24 cellular contexts compared by ENCODE assay signal in genomic region chr9:105332471-105332870, GRCh38.
A peak's percentile ranks its signal among the peaks of the same experiment; 100 is the strongest.
DNase-seq lines count a peak whose midpoint lies in the region; ATAC-seq and TF ChIP-seq lines count a peak whose summit lies in the region.
"Had no signal": no experiment of that assay in that cellular context is flagged by ENCODE, and none has a peak within 500 bp of the region (broad histone marks: within the 10 kb centered on the region; RNA-seq: fewer than 3 reads in every experiment).

No MANE protein-coding gene starts in this region.

- peaks cover 34% of the 10 kb centered on the region for H3K4me1 Mint-ChIP-seq in nephron progenitor cell

- DNase-seq in AG20443 (ENCODE audit: low spot score) (peak; percentile 40), HT1080 (ENCODE audit: low read depth) (peak; percentile 11), brain microvascular endothelial cell (peak; percentile 40), hepatic stellate cell (ENCODE audit: low spot score) (peak; percentile 10), NCI-H345 (lab: John Stamatoyannopoulos, UW) (no peak), nephron progenitor cell (no peak), epidermal melanocyte (ENCODE audit: insufficient read length, low spot score) (no peak)
- DNase-seq: Calu3, foreskin melanocyte, hippocampal formation, Kasumi-1, left lung, NCI-H1092, NCI-H2029, NCI-H226, PC-9, T-cell, uterus had no signal

- no peak overlapping the region for H3K4me3 Mint-ChIP-seq in nephron progenitor cell
- H3K4me3 Mint-ChIP-seq: activated T-helper 17 cell treated with anti-CD3 and anti-CD28 coated beads, Interleukin-2, amount 50 U/mL, for 72 hours; natural killer cell treated with Interleukin-12 subunit alpha and Interleukin-12 subunit beta and Interleukin-15 and Interleukin-18, amount 100 ng/mL, for 72 hours; T-cell had no signal

- peaks cover 18% of the 10 kb centered on the region for H3K36me3 Mint-ChIP-seq in nephron progenitor cell (ENCODE audit: low read depth)
- H3K36me3 Mint-ChIP-seq: natural killer cell treated with Interleukin-12 subunit alpha and Interleukin-12 subunit beta and Interleukin-15 and Interleukin-18, amount 100 ng/mL, for 72 hours had no signal

- ATAC-seq in GM21390 (IDR thresholded peaks at IDR 0.05; ENCODE audit: unreplicated experiment), result no peak
- ATAC-seq: activated T-helper 17 cell treated with anti-CD3 and anti-CD28 coated beads, Interleukin-2, amount 50 U/mL, for 72 hours; left lung; natural killer cell treated with Interleukin-12 subunit alpha and Interleukin-12 subunit beta and Interleukin-15 and Interleukin-18, amount 100 ng/mL, for 72 hours; sciatic nerve; T-cell had no signal

- no peaks in the 10 kb centered on the region for H3K27me3 ChIP-seq in brain microvascular endothelial cell (replicated peaks)
- H3K27me3 ChIP-seq: left lung, uterus had no signal

- no peak overlapping the region for H3K27ac Mint-ChIP-seq in nephron progenitor cell
- H3K27ac Mint-ChIP-seq: activated T-helper 17 cell treated with anti-CD3 and anti-CD28 coated beads, Interleukin-2, amount 50 U/mL, for 72 hours; natural killer cell treated with Interleukin-12 subunit alpha and Interleukin-12 subunit beta and Interleukin-15 and Interleukin-18, amount 100 ng/mL, for 72 hours; T-cell had no signal

- H3K4me3 ChIP-seq in brain microvascular endothelial cell (ENCODE audit: low read depth, low read length), result no peak overlapping the region
- H3K4me3 ChIP-seq: left lung, PC-9, uterus had no signal

- no peaks in the 10 kb centered on the region for H3K27me3 Mint-ChIP-seq in nephron progenitor cell (ENCODE audit: low read depth, poor library complexity)
- H3K27me3 Mint-ChIP-seq: activated T-helper 17 cell treated with anti-CD3 and anti-CD28 coated beads, Interleukin-2, amount 50 U/mL, for 72 hours; natural killer cell treated with Interleukin-12 subunit alpha and Interleukin-12 subunit beta and Interleukin-15 and Interleukin-18, amount 100 ng/mL, for 72 hours; T-cell had no signal

- no peaks in the 10 kb centered on the region for H3K9me3 Mint-ChIP-seq in nephron progenitor cell
- H3K9me3 Mint-ChIP-seq: activated T-helper 17 cell treated with anti-CD3 and anti-CD28 coated beads, Interleukin-2, amount 50 U/mL, for 72 hours; natural killer cell treated with Interleukin-12 subunit alpha and Interleukin-12 subunit beta and Interleukin-15 and Interleukin-18, amount 100 ng/mL, for 72 hours; T-cell had no signal

- peak overlapping the region; percentile 70 for H3K27ac ChIP-seq in brain microvascular endothelial cell
- H3K27ac ChIP-seq: C4-2B, left lung, parathyroid adenoma, PC-9, uterus had no signal

- in situ Hi-C loops in brain microvascular endothelial cell (cut with HindIII; ENCODE audit: low pct_ligation_motif_present, low sequenced_read_pairs), result no loop called here

- TF ChIP-seq CTCF in brain microvascular endothelial cell (IDR thresholded peaks at IDR 0.05; ENCODE audit: low read depth, low read length, missing control alignments) (no peak), nephron progenitor cell (IDR thresholded peaks at IDR 0.05) (no peak)

- H3K36me3 ChIP-seq in brain microvascular endothelial cell (replicated peaks), result no peaks in the 10 kb centered on the region
- H3K36me3 ChIP-seq: uterus had no signal

Comparison
In these comparisons a context has a peak if more than half of its experiments do, and no peak if none do; other contexts are left out.
1. DNase-seq: peak in AG20443 (single experiment), HT1080 (single experiment), brain microvascular endothelial cell (single experiment) and hepatic stellate cell (single experiment); none in NCI-H345 (single experiment), nephron progenitor cell (single experiment) and epidermal melanocyte (single experiment).